ENCODE assay signal across 8 cellular contexts in the genomic region with DNA sequence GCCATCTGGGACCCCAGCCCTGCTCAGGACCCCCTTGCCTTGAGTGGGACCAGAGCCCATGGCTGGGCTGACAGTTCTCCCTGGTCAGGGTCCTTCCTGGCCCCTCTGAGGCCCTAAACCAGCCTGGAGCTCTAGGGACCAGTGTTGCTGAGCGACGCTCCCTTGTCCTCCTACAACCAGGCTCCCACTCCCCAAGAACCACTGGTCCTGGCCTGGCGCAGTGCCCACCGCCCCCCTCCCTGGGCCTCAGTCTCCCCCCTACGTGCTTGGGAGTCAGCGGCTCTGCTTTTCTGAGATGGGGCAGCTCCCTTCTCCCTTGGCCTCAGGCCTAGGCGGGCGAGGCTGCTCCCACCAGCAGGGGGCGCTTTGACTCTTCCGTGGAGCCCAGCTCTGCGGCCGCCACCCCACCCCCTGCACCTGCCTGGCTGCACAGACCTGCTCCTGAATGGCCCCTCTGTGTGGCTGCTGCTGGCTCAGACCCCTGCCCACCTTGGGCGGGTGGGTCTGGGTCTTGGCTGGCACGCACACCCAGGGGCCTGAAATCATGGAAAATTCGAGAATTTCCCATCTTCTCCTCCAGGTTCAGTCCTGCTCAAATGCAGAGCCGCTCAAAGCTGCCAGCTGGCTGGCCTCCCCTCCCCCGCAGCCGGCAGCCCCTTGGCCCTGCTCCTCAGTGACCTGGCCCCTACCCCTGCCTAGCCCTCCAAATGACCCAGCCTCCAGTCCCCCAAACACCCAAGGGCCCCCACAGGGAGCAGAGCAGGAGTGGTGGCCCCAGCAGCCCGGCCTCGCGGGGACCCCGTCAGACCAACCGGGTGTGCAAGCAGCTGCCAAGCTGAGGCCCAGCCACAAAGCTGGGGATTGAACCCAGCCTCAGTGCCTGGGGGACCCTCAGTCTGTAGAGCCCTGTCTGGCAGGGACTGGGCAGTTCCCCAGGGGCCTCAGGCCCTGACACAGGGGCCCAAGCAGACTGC.
A peak's percentile ranks its signal among the peaks of the same experiment; 100 is the strongest.
DNase-seq lines count a peak whose midpoint lies in the region; ATAC-seq lines count a peak whose summit lies in the region.

No MANE protein-coding gene starts in this region.

- H3K4me1 Mint-ChIP-seq in effector memory CD8-positive, alpha-beta T cell (ENCODE audit: low read depth in 2 of 2), result peaks cover 16 to 19% of the 10 kb centered on the region in 2 donors

- H3K27me3 Mint-ChIP-seq in effector memory CD8-positive, alpha-beta T cell, result no peaks in the 10 kb centered on the region

- no peak overlapping the region for H3K4me3 Mint-ChIP-seq in effector memory CD8-positive, alpha-beta T cell

- ATAC-seq in HG02870 (IDR thresholded peaks at IDR 0.05; ENCODE audit: unreplicated experiment), result peak; percentile 47
- peak; percentile 94 for ATAC-seq in effector memory CD8-positive, alpha-beta T cell (replicated peaks)
- ATAC-seq in GM21717 (IDR thresholded peaks at IDR 0.05; ENCODE audit: unreplicated experiment), result no peak

- peaks cover 26% of the 10 kb centered on the region for H3K36me3 Mint-ChIP-seq in effector memory CD8-positive, alpha-beta T cell (ENCODE audit: insufficient read depth)

- DNase-seq in DMS114 treated with DMSO at 0.1 percent for 48 hours (lab: John Stamatoyannopoulos, UW; ENCODE audit: unreplicated experiment), result peak; percentile 9
- DNase-seq in NCI-H82 (lab: John Stamatoyannopoulos, UW), result peak; percentile 73
- DNase-seq in activated CD8-positive, alpha-beta memory T cell treated with anti-CD3 and anti-CD28 coated beads for 24 hours, result peak; percentile 95
- DNase-seq in effector memory CD8-positive, alpha-beta T cell, result peak; percentile 74 to 78 (median 77)
- DNase-seq in middle frontal gyrus (ENCODE audit: extremely low spot score, low spot score), result peak; percentile 23
- DNase-seq in stimulated activated CD8-positive, alpha-beta memory T cell treated with anti-CD3 and anti-CD28 coated beads, Interleukin-2, amount 100 ng/mL, for 48 hours (ENCODE audit: low read depth in 2 of 2), result peak; percentile 71 to 76

- H3K27ac Mint-ChIP-seq in effector memory CD8-positive, alpha-beta T cell, result no peak overlapping the region

- H3K9me3 Mint-ChIP-seq in effector memory CD8-positive, alpha-beta T cell, result no peaks in the 10 kb centered on the region

Comparison
In these comparisons a context has a peak if more than half of its experiments do, and no peak if none do; other contexts are left out.
1. DNase-seq: peak in every context shown above with its lines; median percentile 95 in activated CD8-positive, alpha-beta memory T cell treated with anti-CD3 and anti-CD28 coated beads for 24 hours; 77 in effector memory CD8-positive, alpha-beta T cell; 74 in stimulated activated CD8-positive, alpha-beta memory T cell treated with anti-CD3 and anti-CD28 coated beads, Interleukin-2, amount 100 ng/mL, for 48 hours; 73 in NCI-H82; 23 in middle frontal gyrus; 9 in DMS114 treated with DMSO at 0.1 percent for 48 hours.